In the genomic region with DNA sequence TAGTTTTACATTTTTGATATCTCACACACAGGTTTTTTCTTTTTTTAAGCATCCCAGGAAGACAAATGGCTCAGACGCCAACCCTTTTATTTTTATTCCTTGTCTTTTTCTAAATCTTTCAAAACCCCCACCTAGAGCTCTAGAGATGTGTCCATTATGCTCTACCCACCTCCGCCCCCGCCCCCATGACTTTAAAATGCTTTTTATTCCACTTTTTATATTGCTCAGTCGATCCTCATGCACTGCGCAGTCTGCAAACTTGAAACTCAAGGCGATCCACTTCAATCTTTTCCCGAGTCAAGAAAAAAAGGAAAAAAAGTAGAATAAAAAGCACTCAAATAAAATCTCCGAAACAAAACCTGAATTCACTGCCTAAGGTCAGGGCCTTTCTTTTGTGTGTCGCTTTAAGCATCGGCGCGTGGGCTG, we compare ENCODE assay signal across 1 cellular context.
TF ChIP-seq lines count a peak whose summit lies in the region.

No MANE protein-coding gene starts in this region.

TF ChIP-seq in H1, 55 proteins besides CTCF, POLR2A, EP300 and RAD21:
- TF ChIP-seq CHD1 (IDR thresholded peaks at IDR 0.05; ENCODE audit: low read depth, low read length) (peak; percentile 74; the same call in 1 of the 2 replicates), POU5F1 (IDR thresholded peaks at IDR 0.05; ENCODE audit: low read depth, low read length) (no peak), ASH2L (IDR thresholded peaks at IDR 0.05; ENCODE audit: low read length) (peak; percentile 74), SIN3A (conservative IDR thresholded peaks at IDR 0.05 in 1 of 2, IDR thresholded peaks at IDR 0.05 in 1 of 2; ENCODE audit: low read depth in 1 of 2, low read length in 2 of 2) (peak in 1 of 2 experiments; percentile 10; a peak in 1 of 4 replicates), CBX5 (IDR thresholded peaks at IDR 0.05; ENCODE audit: low read depth, low read length) (no peak), TAF7 (optimal IDR thresholded peaks at IDR 0.05; ENCODE audit: borderline replicate concordance, low read depth, low read length) (peak; percentile 85), TBP (IDR thresholded peaks at IDR 0.05; ENCODE audit: low read depth, low read length) (peak; percentile 80), HDAC2 (IDR thresholded peaks at IDR 0.05; ENCODE audit: borderline replicate concordance in 1 of 2, low read depth in 2 of 2, low read length in 2 of 2) (0 out of 4 replicates have a peak, but pooled peaks of 1 of the 2 experiments have one; percentile 63)
- TF ChIP-seq, protein P1, sequence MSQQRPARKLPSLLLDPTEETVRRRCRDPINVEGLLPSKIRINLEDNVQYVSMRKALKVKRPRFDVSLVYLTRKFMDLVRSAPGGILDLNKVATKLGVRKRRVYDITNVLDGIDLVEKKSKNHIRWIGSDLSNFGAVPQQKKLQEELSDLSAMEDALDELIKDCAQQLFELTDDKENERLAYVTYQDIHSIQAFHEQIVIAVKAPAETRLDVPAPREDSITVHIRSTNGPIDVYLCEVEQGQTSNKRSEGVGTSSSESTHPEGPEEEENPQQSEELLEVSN (IDR thresholded peaks at IDR 0.05) = no peak
- TF ChIP-seq, protein P2, sequence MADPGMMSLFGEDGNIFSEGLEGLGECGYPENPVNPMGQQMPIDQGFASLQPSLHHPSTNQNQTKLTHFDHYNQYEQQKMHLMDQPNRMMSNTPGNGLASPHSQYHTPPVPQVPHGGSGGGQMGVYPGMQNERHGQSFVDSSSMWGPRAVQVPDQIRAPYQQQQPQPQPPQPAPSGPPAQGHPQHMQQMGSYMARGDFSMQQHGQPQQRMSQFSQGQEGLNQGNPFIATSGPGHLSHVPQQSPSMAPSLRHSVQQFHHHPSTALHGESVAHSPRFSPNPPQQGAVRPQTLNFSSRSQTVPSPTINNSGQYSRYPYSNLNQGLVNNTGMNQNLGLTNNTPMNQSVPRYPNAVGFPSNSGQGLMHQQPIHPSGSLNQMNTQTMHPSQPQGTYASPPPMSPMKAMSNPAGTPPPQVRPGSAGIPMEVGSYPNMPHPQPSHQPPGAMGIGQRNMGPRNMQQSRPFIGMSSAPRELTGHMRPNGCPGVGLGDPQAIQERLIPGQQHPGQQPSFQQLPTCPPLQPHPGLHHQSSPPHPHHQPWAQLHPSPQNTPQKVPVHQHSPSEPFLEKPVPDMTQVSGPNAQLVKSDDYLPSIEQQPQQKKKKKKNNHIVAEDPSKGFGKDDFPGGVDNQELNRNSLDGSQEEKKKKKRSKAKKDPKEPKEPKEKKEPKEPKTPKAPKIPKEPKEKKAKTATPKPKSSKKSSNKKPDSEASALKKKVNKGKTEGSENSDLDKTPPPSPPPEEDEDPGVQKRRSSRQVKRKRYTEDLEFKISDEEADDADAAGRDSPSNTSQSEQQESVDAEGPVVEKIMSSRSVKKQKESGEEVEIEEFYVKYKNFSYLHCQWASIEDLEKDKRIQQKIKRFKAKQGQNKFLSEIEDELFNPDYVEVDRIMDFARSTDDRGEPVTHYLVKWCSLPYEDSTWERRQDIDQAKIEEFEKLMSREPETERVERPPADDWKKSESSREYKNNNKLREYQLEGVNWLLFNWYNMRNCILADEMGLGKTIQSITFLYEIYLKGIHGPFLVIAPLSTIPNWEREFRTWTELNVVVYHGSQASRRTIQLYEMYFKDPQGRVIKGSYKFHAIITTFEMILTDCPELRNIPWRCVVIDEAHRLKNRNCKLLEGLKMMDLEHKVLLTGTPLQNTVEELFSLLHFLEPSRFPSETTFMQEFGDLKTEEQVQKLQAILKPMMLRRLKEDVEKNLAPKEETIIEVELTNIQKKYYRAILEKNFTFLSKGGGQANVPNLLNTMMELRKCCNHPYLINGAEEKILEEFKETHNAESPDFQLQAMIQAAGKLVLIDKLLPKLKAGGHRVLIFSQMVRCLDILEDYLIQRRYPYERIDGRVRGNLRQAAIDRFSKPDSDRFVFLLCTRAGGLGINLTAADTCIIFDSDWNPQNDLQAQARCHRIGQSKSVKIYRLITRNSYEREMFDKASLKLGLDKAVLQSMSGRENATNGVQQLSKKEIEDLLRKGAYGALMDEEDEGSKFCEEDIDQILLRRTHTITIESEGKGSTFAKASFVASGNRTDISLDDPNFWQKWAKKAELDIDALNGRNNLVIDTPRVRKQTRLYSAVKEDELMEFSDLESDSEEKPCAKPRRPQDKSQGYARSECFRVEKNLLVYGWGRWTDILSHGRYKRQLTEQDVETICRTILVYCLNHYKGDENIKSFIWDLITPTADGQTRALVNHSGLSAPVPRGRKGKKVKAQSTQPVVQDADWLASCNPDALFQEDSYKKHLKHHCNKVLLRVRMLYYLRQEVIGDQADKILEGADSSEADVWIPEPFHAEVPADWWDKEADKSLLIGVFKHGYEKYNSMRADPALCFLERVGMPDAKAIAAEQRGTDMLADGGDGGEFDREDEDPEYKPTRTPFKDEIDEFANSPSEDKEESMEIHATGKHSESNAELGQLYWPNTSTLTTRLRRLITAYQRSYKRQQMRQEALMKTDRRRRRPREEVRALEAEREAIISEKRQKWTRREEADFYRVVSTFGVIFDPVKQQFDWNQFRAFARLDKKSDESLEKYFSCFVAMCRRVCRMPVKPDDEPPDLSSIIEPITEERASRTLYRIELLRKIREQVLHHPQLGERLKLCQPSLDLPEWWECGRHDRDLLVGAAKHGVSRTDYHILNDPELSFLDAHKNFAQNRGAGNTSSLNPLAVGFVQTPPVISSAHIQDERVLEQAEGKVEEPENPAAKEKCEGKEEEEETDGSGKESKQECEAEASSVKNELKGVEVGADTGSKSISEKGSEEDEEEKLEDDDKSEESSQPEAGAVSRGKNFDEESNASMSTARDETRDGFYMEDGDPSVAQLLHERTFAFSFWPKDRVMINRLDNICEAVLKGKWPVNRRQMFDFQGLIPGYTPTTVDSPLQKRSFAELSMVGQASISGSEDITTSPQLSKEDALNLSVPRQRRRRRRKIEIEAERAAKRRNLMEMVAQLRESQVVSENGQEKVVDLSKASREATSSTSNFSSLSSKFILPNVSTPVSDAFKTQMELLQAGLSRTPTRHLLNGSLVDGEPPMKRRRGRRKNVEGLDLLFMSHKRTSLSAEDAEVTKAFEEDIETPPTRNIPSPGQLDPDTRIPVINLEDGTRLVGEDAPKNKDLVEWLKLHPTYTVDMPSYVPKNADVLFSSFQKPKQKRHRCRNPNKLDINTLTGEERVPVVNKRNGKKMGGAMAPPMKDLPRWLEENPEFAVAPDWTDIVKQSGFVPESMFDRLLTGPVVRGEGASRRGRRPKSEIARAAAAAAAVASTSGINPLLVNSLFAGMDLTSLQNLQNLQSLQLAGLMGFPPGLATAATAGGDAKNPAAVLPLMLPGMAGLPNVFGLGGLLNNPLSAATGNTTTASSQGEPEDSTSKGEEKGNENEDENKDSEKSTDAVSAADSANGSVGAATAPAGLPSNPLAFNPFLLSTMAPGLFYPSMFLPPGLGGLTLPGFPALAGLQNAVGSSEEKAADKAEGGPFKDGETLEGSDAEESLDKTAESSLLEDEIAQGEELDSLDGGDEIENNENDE (IDR thresholded peaks at IDR 0.05; ENCODE audit: insufficient replicate concordance, low read length) = no peak
